In the genomic region with DNA sequence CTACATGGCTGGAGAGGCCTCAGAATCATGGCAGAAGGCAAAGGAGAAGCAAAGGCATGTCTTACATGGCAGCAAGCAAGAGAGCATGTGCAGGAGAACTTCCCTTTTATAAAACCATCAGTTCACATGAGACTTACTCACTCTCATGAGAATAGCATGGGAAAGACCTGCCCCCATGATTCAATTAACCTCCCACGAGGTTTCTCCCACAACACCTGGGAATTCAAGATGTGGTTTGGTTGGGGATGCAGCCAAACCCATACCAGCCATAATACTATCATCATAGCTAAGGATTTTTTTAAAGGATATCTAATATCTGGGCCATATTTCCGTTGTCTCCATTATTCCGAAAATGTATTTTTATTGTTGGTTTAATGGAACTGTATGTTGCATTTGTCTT, we compare ENCODE assay signal across 3 cellular contexts. TPM values are rescaled to one million over a fixed set of nuclear protein-coding genes. Genes with fewer than 3 reads are reported as not detected.
"Had no signal": no experiment of that assay in that cellular context is flagged by ENCODE, and none has a peak within 500 bp of the region (broad histone marks: within the 10 kb centered on the region; RNA-seq: fewer than 3 reads in every experiment).

No MANE protein-coding gene starts in this region.

RNA-seq across cellular contexts. Expression of gene ANKUB1, which starts 47.1 kb away (rescaled TPM):
- total RNA-seq: HepG2, HT1080, K562 had no signal
